ENCODE assay signal across 34 cellular contexts in genomic region chr4:3500111-3500510, GRCh38. TPM values are rescaled to one million over a fixed set of nuclear protein-coding genes. Genes with fewer than 3 reads are reported as not detected.
"Had no signal": no experiment of that assay in that cellular context is flagged by ENCODE, and none has a peak within 500 bp of the region (broad histone marks: within the 10 kb centered on the region; RNA-seq: fewer than 3 reads in every experiment).

No MANE protein-coding gene starts in this region.

- H3K4me1 ChIP-seq: parathyroid adenoma, psoas muscle, suprapubic skin, tibial nerve, upper lobe of left lung had no signal

- H3K4me3 ChIP-seq: ovary, psoas muscle, skin epidermis, smooth muscle cell, spleen, suprapubic skin, testis, tibial nerve, upper lobe of left lung, vagina had no signal

- DNase-seq: naive B cell; naive thymus-derived CD8-positive, alpha-beta T cell; nephron progenitor cell; occipital lobe; ovary; posterior cingulate gyrus; psoas muscle; spleen; stimulated activated CD4-positive, alpha-beta T cell treated with anti-CD3 and anti-CD28 coated beads, Interleukin-12 subunit alpha, Interleukin-12 subunit beta, amount 100 ng/mL, for 4 hours; stimulated activated CD4-positive, alpha-beta T cell treated with anti-CD3 and anti-CD28 coated beads, Interleukin-1b, Interleukin-23, amount 100 ng/mL, for 48 hours; stimulated activated CD4-positive, alpha-beta T cell treated with anti-CD3 and anti-CD28 coated beads, Interleukin-4, amount 100 ng/mL, for 1 hour; stimulated activated CD4-positive, alpha-beta T cell treated with anti-CD3 and anti-CD28 coated beads, Interleukin-4, amount 100 ng/mL, for 4 hours; stimulated activated CD8-positive, alpha-beta memory T cell treated with anti-CD3 and anti-CD28 coated beads, Interleukin-4, amount 100 ng/mL, for 48 hours; stimulated activated naive CD4-positive, alpha-beta T cell; stimulated activated naive CD8-positive, alpha-beta T cell treated with anti-CD3 and anti-CD28 coated beads, Interleukin-15, amount 100 ng/mL, for 72 hours; stimulated activated naive CD8-positive, alpha-beta T cell treated with anti-CD3 and anti-CD28 coated beads, Interleukin-15, Interleukin-2, amounts not matched to agents 100 U/mL and 50 U/mL, for 24 hours; substantia nigra; testis; trophoblast cell had no signal

- H3K27ac ChIP-seq: ovary, parathyroid adenoma, psoas muscle, skin epidermis, spleen, suprapubic skin, testis, tibial nerve, upper lobe of left lung, vagina had no signal

- FAIRE-seq: urothelium cell line had no signal

- H3K36me3 ChIP-seq: ovary had no signal

- H2AFZ ChIP-seq: parathyroid adenoma had no signal

- H3K4me2 ChIP-seq: smooth muscle cell had no signal

- ATAC-seq: naive thymus-derived CD8-positive, alpha-beta T cell; natural killer cell treated with Interleukin-12 subunit alpha and Interleukin-12 subunit beta and Interleukin-15 and Interleukin-18, amount 100 ng/mL, for 72 hours; psoas muscle; stimulated activated memory B cell treated with anti-CD40 and anti-IgM and Interleukin-4, amounts not matched to agents 10 μg/mL and 1 μg/mL and 100 μg/mL, for 72 hours; stimulated activated naive CD8-positive, alpha-beta T cell treated with anti-CD3 and anti-CD28 coated beads, Interleukin-15, Interleukin-2, amounts not matched to agents 100 U/mL and 50 U/mL, for 24 hours had no signal

- H3K9ac ChIP-seq: parathyroid adenoma had no signal

- H3K9me3 ChIP-seq: ovary, psoas muscle, spleen, suprapubic skin, testis, tibial nerve, upper lobe of left lung, vagina had no signal

- H3K27me3 ChIP-seq: ovary, testis, upper lobe of left lung, vagina had no signal

RNA-seq across cellular contexts. Expression of gene DOK7, which starts 37.0 kb away (rescaled TPM):
- total RNA-seq: naive thymus-derived CD8-positive, alpha-beta T cell; neural crest cell; occipital lobe; osteoblast; progenitor cell of endocrine pancreas; sciatic nerve; smooth muscle cell had no signal
- polyA plus RNA-seq: smooth muscle cell had no signal

RNA-seq across cellular contexts. Expression of gene HGFAC, which starts 58.3 kb away (rescaled TPM):
- total RNA-seq: naive thymus-derived CD8-positive, alpha-beta T cell; natural killer cell treated with Interleukin-12 subunit alpha and Interleukin-12 subunit beta and Interleukin-15 and Interleukin-18, amount 100 ng/mL, for 72 hours; osteoblast; sciatic nerve; suprapubic skin; tibial nerve; ureter; vagina had no signal
- polyA plus RNA-seq: naive thymus-derived CD8-positive, alpha-beta T cell; smooth muscle cell had no signal
